ENCODE assay signal across 8 cellular contexts in the genomic region with DNA sequence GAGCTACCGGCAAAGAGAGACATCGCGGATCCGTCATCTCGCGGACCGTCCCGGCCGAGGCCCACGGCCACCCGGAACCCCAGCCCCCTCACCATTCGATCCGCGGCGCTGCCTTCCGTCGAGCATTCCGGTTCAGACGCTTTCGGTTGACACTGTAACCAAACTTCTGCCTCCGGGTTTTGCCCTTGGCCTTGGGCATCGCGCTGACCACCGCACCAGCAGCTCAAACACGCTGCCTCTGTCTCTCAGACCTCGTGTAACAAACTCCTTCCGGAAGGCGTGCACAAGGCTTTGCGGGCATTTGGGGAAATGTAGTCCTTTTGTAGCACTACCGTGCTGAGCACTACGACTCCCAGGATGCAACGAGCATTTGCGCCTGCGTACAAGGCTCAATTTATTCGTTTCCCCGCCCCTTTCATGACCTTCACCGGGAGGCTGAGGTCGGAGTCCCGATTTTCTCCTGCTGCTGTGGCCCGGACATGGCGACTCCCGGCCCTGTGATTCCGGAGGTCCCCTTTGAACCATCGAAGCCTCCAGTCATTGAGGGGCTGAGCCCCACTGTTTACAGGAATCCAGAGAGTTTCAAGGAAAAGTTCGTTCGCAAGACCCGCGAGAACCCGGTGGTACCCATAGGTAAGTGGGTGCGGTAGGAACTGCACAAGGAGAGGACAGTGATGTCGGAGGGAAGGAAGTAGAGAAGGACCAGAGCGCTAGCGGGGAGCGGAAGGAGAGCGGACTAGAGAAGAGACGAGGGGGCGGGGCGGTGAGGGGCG. TPM values are rescaled to one million over a fixed set of nuclear protein-coding genes. Genes with fewer than 3 reads are reported as not detected.
A peak's percentile ranks its signal among the peaks of the same experiment; 100 is the strongest.
DNase-seq lines count a peak whose midpoint lies in the region; TF ChIP-seq lines count a peak whose summit lies in the region.

A gene with protein sequence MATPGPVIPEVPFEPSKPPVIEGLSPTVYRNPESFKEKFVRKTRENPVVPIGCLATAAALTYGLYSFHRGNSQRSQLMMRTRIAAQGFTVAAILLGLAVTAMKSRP (plus strand): TSS at position 411 of the 773 bp plus-strand sequence. CDS start 69 bp downstream, at position 480.
A gene with protein sequence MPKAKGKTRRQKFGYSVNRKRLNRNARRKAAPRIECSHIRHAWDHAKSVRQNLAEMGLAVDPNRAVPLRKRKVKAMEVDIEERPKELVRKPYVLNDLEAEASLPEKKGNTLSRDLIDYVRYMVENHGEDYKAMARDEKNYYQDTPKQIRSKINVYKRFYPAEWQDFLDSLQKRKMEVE (minus strand): TSS at position 258 of the 773 bp plus-strand sequence. CDS start 59 bp downstream, at position 199.

- peaks cover 8% of the 10 kb centered on the region; the same call in 1 of the 2 replicates for H4K20me1 ChIP-seq in MM.1S (ENCODE audit: insufficient read depth, low read length)
- no peaks in the 10 kb centered on the region for H4K20me1 ChIP-seq in neural cell (ENCODE audit: insufficient read depth)

- H2AFZ ChIP-seq in MM.1S (ENCODE audit: low read length) (peak within 1 kb of the TSS; percentile 89), neural cell (ENCODE audit: low read depth, low read length) (peak within 1 kb of the TSS; percentile 43)

- 0 to 1% (median 0%) methylated on average over 53 to 59 of the region's 59 CpGs for WGBS in stomach, 5 donors

- H3K4me3 ChIP-seq in HAP-1 (peak within 1 kb of the TSS; percentile 73), MM.1S (ENCODE audit: low read length) (peak within 1 kb of the TSS; percentile 88), fibroblast of villous mesenchyme (ENCODE audit: low read depth, low read length) (peak within 1 kb of the TSS; percentile 83), neural cell (ENCODE audit: low read length) (peak within 1 kb of the TSS; percentile 81), stomach (peak within 1 kb of the TSS; percentile 71 to 100 (median 92))

- no peak for TF ChIP-seq RAD21 in neural cell (conservative IDR thresholded peaks at IDR 0.05)

- H3F3A ChIP-seq in MM.1S (ENCODE audit: insufficient read depth, low read length) (peaks cover 7% of the 10 kb centered on the region; the same call in 1 of the 2 replicates), neural cell (ENCODE audit: insufficient read depth, low read length, poor library complexity, severe bottlenecking) (no peaks in the 10 kb centered on the region)

- TF ChIP-seq POLR2A in stomach (IDR thresholded peaks at IDR 0.05), result no peak

- TF ChIP-seq CTCF in MM.1S (IDR thresholded peaks at IDR 0.05; ENCODE audit: low read length) (no peak), fibroblast of villous mesenchyme (IDR thresholded peaks at IDR 0.05; ENCODE audit: insufficient read depth, low read depth, low read length) (no peak), neural cell (IDR thresholded peaks at IDR 0.05; ENCODE audit: poor library complexity, severe bottlenecking) (peak; percentile 23), stomach (IDR thresholded peaks at IDR 0.05) (peak in 1 of 7 experiments; percentile 53)

- H3K9ac ChIP-seq in ES-I3 (ENCODE audit: low read depth, low read length) (peak within 1 kb of the TSS; percentile 89), MM.1S (ENCODE audit: low read length) (peak within 1 kb of the TSS; percentile 98), neural cell (ENCODE audit: low read length) (peak within 1 kb of the TSS; percentile 85)

- no peaks in the 10 kb centered on the region for H3K9me2 ChIP-seq in MM.1S (replicated peaks; ENCODE audit: insufficient read depth, low read length)
- no peaks in the 10 kb centered on the region for H3K9me2 ChIP-seq in neural cell (ENCODE audit: insufficient read depth, low read length)

- H3K4me1 ChIP-seq in ES-I3 (ENCODE audit: insufficient read depth, low read length) (no peaks in the 10 kb centered on the region), HAP-1 (peaks cover 4% of the 10 kb centered on the region; the same call in 1 of the 2 replicates), MM.1S (ENCODE audit: low read length) (peaks cover 5% of the 10 kb centered on the region; the same call in 1 of the 2 replicates), stomach (peaks cover 16 to 36% (median 31%) of the 10 kb centered on the region in 4 donors)

- peak; percentile 99 to 100 for DNase-seq in HAP-1 (ENCODE audit: low spot score in 2 of 2)
- peak; percentile 99 for DNase-seq in MM.1S
- DNase-seq in SIG-M5 (lab: John Stamatoyannopoulos, UW), result peak; percentile 97
- DNase-seq in activated gamma-delta T cell (lab: John Stamatoyannopoulos, UW), result peak; percentile 82
- DNase-seq in fibroblast of villous mesenchyme (ENCODE audit: low read depth), result peak; percentile 99
- peak; percentile 99 for DNase-seq in stomach

- H3K27me3 ChIP-seq in HAP-1 (ENCODE audit: low read depth) (no peaks in the 10 kb centered on the region), MM.1S (replicated peaks; ENCODE audit: insufficient read depth, low read length) (no peaks in the 10 kb centered on the region), neural cell (ENCODE audit: insufficient read depth, low read depth, low read length) (no peaks in the 10 kb centered on the region), stomach (no peaks in the 10 kb centered on the region)

- TF ChIP-seq EP300 in neural cell (conservative IDR thresholded peaks at IDR 0.05; ENCODE audit: poor library complexity, severe bottlenecking) (peak; percentile 69), stomach (IDR thresholded peaks at IDR 0.05) (no peak)

- peaks cover 69% of the 10 kb centered on the region for H3K79me2 ChIP-seq in MM.1S (ENCODE audit: low read length)
- H3K79me2 ChIP-seq in neural cell (replicated peaks; ENCODE audit: insufficient read depth, low read length), result peaks cover 10% of the 10 kb centered on the region

- H3K36me3 ChIP-seq in ES-I3 (ENCODE audit: insufficient read depth, low read length) (peaks cover 11% of the 10 kb centered on the region), HAP-1 (replicated peaks) (peaks cover 52% of the 10 kb centered on the region), MM.1S (replicated peaks; ENCODE audit: insufficient read depth, low read length) (peaks cover 14% of the 10 kb centered on the region; the same call in 1 of the 2 replicates), neural cell (ENCODE audit: insufficient read depth, low read length) (no peaks in the 10 kb centered on the region), stomach (peaks cover 30 to 66% (median 53%) of the 10 kb centered on the region in 4 donors)

- in situ Hi-C loops in HAP-1 (cut with MboI; ENCODE audit: low sequenced_read_pairs), result no loop called here

- intact Hi-C loops in stomach (cut with DNase I; ENCODE audit: low total_unique reads), result no loop called here

- H3K4me2 ChIP-seq in MM.1S (ENCODE audit: low read depth, low read length) (peak within 1 kb of the TSS; percentile 90), neural cell (ENCODE audit: low read length) (peak within 1 kb of the TSS; percentile 98)

- H3K27ac ChIP-seq in MM.1S (ENCODE audit: low read length) (peak within 1 kb of the TSS; percentile 90), neural cell (ENCODE audit: low read length) (peak within 1 kb of the TSS; percentile 90), stomach (peak within 1 kb of the TSS; percentile 93 to 98 (median 97))

- H3K9me3 ChIP-seq in ES-I3 (ENCODE audit: control insufficient read depth, insufficient read depth, low read length) (no peaks in the 10 kb centered on the region), HAP-1 (no peaks in the 10 kb centered on the region), MM.1S (replicated peaks; ENCODE audit: insufficient read depth, low read length) (no peaks in the 10 kb centered on the region), neural cell (ENCODE audit: low read length) (no peaks in the 10 kb centered on the region), stomach (no peaks in the 10 kb centered on the region)

TF ChIP-seq in neural cell, 6 proteins besides CTCF, POLR2A, EP300 and RAD21:
- TF ChIP-seq EZH2 (IDR thresholded peaks at IDR 0.05; ENCODE audit: borderline replicate concordance, insufficient read depth, low read length, poor library complexity, severe bottlenecking) (no peak), POLR2AphosphoS5 (IDR thresholded peaks at IDR 0.05) (peak; percentile 21), MXI1 (conservative IDR thresholded peaks at IDR 0.05; ENCODE audit: poor library complexity, severe bottlenecking) (peak; percentile 100), SMC3 (conservative IDR thresholded peaks at IDR 0.05; ENCODE audit: poor library complexity) (peak; percentile 43), TAF1 (IDR thresholded peaks at IDR 0.05; ENCODE audit: low read depth) (no peak)
- TF ChIP-seq, protein P1, sequence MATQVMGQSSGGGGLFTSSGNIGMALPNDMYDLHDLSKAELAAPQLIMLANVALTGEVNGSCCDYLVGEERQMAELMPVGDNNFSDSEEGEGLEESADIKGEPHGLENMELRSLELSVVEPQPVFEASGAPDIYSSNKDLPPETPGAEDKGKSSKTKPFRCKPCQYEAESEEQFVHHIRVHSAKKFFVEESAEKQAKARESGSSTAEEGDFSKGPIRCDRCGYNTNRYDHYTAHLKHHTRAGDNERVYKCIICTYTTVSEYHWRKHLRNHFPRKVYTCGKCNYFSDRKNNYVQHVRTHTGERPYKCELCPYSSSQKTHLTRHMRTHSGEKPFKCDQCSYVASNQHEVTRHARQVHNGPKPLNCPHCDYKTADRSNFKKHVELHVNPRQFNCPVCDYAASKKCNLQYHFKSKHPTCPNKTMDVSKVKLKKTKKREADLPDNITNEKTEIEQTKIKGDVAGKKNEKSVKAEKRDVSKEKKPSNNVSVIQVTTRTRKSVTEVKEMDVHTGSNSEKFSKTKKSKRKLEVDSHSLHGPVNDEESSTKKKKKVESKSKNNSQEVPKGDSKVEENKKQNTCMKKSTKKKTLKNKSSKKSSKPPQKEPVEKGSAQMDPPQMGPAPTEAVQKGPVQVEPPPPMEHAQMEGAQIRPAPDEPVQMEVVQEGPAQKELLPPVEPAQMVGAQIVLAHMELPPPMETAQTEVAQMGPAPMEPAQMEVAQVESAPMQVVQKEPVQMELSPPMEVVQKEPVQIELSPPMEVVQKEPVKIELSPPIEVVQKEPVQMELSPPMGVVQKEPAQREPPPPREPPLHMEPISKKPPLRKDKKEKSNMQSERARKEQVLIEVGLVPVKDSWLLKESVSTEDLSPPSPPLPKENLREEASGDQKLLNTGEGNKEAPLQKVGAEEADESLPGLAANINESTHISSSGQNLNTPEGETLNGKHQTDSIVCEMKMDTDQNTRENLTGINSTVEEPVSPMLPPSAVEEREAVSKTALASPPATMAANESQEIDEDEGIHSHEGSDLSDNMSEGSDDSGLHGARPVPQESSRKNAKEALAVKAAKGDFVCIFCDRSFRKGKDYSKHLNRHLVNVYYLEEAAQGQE (IDR thresholded peaks at IDR 0.05; ENCODE audit: borderline replicate concordance), result no peak

RNA-seq across cellular contexts. Expression of the first gene that starts in this region (rescaled TPM):
- total RNA-seq in fibroblast of villous mesenchyme, result 19.0 and 33.5 TPM in 2 replicates
- polyA plus RNA-seq in neural cell, result 61.8 and 81.3 TPM in 2 replicates
- 36.0 and 41.3 TPM in 2 replicates for polyA minus RNA-seq in neural cell
- total RNA-seq in stomach, result 100 to 1,000 TPM in 4 of 5 donors, 10 to 100 TPM in 1; 47.2 to 233 (median 181) TPM
- 100 to 1,000 TPM; 207 to 248 (median 243) TPM for polyA plus RNA-seq in stomach

RNA-seq across cellular contexts. Expression of the second gene that starts in this region (rescaled TPM):
- total RNA-seq in fibroblast of villous mesenchyme (9.3 and 13.8 TPM in 2 replicates), stomach (10 to 100 TPM in 2 of 5 donors, 1 to 10 TPM in 2, not detected in 1; 4.3 to 55.8 (median 9.2) TPM)
- polyA plus RNA-seq in neural cell (23.9 and 29.9 TPM in 2 replicates), stomach (10 to 100 TPM; 30.9 to 55.5 (median 38.0) TPM)
- polyA minus RNA-seq in neural cell, result 12.5 and 12.7 TPM in 2 replicates

Comparison
In these comparisons a context has a peak if more than half of its experiments do, and no peak if none do; other contexts are left out.
1. Peak in every context shown above with its lines: DNase-seq, H3K4me3 ChIP-seq and H3K27ac ChIP-seq.